ENCODE assay signal across 18 cellular contexts in the genomic region with DNA sequence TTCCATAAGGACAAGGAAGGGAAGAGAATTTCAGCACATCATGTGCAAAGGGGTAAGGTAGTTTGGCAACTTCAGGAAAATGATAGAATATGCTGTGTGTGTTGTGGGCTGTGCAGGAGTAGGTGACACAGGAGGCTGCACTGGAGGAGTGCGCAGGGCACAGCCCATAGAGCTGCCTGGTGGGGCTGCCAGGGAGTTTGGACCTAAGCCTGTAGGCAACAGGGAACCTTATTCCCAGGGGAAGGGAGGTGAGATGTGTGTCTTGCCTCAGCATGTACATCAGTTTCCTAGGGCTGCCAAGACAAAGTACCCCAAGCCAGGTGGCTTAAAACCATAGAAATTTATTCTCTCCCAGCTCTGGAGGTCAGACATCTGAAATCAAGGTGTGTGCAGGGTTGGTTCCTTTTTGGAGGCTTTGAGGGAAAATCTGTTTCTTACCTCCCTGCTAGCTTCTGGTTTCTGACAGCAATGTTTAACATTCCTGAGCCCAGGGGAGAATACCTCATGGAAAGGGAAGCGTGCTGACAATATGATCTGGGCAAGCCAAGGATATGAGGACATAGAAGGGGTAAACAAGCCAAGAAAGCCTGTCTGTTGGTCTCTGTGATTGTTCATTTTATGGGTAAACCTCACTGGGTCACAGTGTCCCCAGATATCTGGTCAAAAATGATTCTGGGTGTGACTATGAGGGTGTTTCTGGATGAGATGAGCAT.
DNase-seq lines count a peak whose midpoint lies in the region; ATAC-seq and TF ChIP-seq lines count a peak whose summit lies in the region.
"Had no signal": no experiment of that assay in that cellular context is flagged by ENCODE, and none has a peak within 500 bp of the region (broad histone marks: within the 10 kb centered on the region; RNA-seq: fewer than 3 reads in every experiment).

No MANE protein-coding gene starts in this region.

- no peaks in the 10 kb centered on the region for H3K9me2 ChIP-seq in hepatocyte (replicated peaks; ENCODE audit: insufficient read depth)

- POLR2A ChIA-PET in MCF 10A (lab: Yijun Ruan, JAX) = no interaction called here

- H3K27me3 Mint-ChIP-seq in MCF 10A (ENCODE audit: insufficient read depth, unreplicated experiment) = no peaks in the 10 kb centered on the region
- H3K27me3 Mint-ChIP-seq in natural killer cell (ENCODE audit: low read depth in 2 of 2) = peaks cover 3 to 13% of the 10 kb centered on the region in 2 donors

- TF ChIP-seq CTCF in mammary epithelial cell (conservative IDR thresholded peaks at IDR 0.05 in 1 of 2, IDR thresholded peaks at IDR 0.05 in 1 of 2; ENCODE audit: extremely low read depth in 1 of 2, insufficient read depth in 1 of 2, low read depth in 1 of 2, low read length in 2 of 2) = no peak
- no peak for TF ChIP-seq CTCF in MCF 10A (IDR thresholded peaks at IDR 0.05; ENCODE audit: unreplicated experiment)
- no peak for TF ChIP-seq CTCF in hepatocyte (IDR thresholded peaks at IDR 0.05; ENCODE audit: poor library complexity)
- TF ChIP-seq CTCF in vagina (IDR thresholded peaks at IDR 0.05) = no peak
- no peak for TF ChIP-seq CTCF in thyroid gland (IDR thresholded peaks at IDR 0.05)
- TF ChIP-seq CTCF in natural killer cell (IDR thresholded peaks at IDR 0.05) = no peak

- peaks cover 11% of the 10 kb centered on the region for H3K4me1 ChIP-seq in mammary epithelial cell (ENCODE audit: insufficient read depth, low read length)
- H3K4me1 ChIP-seq in hepatocyte (ENCODE audit: insufficient read depth) = peaks cover 39% of the 10 kb centered on the region
- H3K4me1 ChIP-seq in vagina = peaks cover 38% of the 10 kb centered on the region
- H3K4me1 ChIP-seq in thyroid gland = no peaks in the 10 kb centered on the region
- H3K4me1 ChIP-seq: A549; BLaER1 treated with 17β-estradiol and CSF1 and Interleukin-3, amounts not matched to agents 10 nM and 100 nM had no signal

- no peaks in the 10 kb centered on the region for H4K20me1 ChIP-seq in mammary epithelial cell (ENCODE audit: insufficient read depth, low read length)
- H4K20me1 ChIP-seq in hepatocyte (ENCODE audit: insufficient read depth, poor library complexity, severe bottlenecking) = no peaks in the 10 kb centered on the region
- H4K20me1 ChIP-seq: BLaER1 treated with 17β-estradiol and CSF1 and Interleukin-3, amounts not matched to agents 10 nM and 100 nM had no signal

- H3K9me3 ChIP-seq in mammary epithelial cell (replicated peaks; ENCODE audit: insufficient read depth, low read length) (no peaks in the 10 kb centered on the region), hepatocyte (ENCODE audit: low read depth) (no peaks in the 10 kb centered on the region), vagina (no peaks in the 10 kb centered on the region), thyroid gland (no peaks in the 10 kb centered on the region)
- H3K9me3 ChIP-seq: A549; BLaER1 treated with 17β-estradiol and CSF1 and Interleukin-3, amounts not matched to agents 10 nM and 100 nM had no signal

- H3K27ac Mint-ChIP-seq in MCF 10A (ENCODE audit: low read depth, unreplicated experiment) = no peak overlapping the region
- H3K27ac Mint-ChIP-seq in natural killer cell = no peak overlapping the region
- H3K27ac Mint-ChIP-seq: CD8-positive, alpha-beta T cell had no signal

- peak overlapping the region; percentile 10 for H2AFZ ChIP-seq in mammary epithelial cell (ENCODE audit: low read depth, low read length)
- H2AFZ ChIP-seq in hepatocyte = no peak overlapping the region
- H2AFZ ChIP-seq: PC-9 had no signal

- H3K4me2 ChIP-seq in mammary epithelial cell (ENCODE audit: insufficient read depth, low read depth, low read length) = no peak overlapping the region
- no peak overlapping the region for H3K4me2 ChIP-seq in hepatocyte
- H3K4me2 ChIP-seq: A549; BLaER1 treated with 17β-estradiol and CSF1 and Interleukin-3, amounts not matched to agents 10 nM and 100 nM; PC-9 had no signal

- DNase-seq in mammary epithelial cell (no peak), MCF 10A (ENCODE audit: unreplicated experiment) (no peak), NCI-H345 (lab: John Stamatoyannopoulos, UW) (peak; percentile 73), hepatocyte (ENCODE audit: low spot score) (no peak), vagina (ENCODE audit: extremely low spot score in 2 of 2) (no peak), thyroid gland (no peak), natural killer cell (no peak)
- DNase-seq: CD8-positive, alpha-beta T cell; Karpas-422; NCI-H1694 treated with DMSO at 0.1 percent for 48 hours; NCI-H524; T-helper 1 cell had no signal

- H3K9ac ChIP-seq in mammary epithelial cell (ENCODE audit: insufficient read depth, low read length) = no peak overlapping the region
- H3K9ac ChIP-seq: BLaER1 treated with 17β-estradiol and CSF1 and Interleukin-3, amounts not matched to agents 10 nM and 100 nM had no signal

- H3K9me3 Mint-ChIP-seq in MCF 10A (ENCODE audit: unreplicated experiment) (peaks cover 22% of the 10 kb centered on the region), natural killer cell (no peaks in the 10 kb centered on the region)
- H3K9me3 Mint-ChIP-seq: CD8-positive, alpha-beta T cell; HFFc6; IgD-negative memory B cell had no signal

- BruUV-seq in mammary epithelial cell (replicated peaks; lab: Mats Ljungman, UMichigan) = no TSS peak
- no TSS peak for BruUV-seq in MCF 10A (replicated peaks; lab: Mats Ljungman, UMichigan)

- in situ Hi-C loops in mammary epithelial cell (cut with MboI; ENCODE audit: low sequenced_read_pairs in 2 of 2) = no loop called here

- ATAC-seq in GM18867 (IDR thresholded peaks at IDR 0.05; ENCODE audit: unreplicated experiment) (no peak), natural killer cell (no peak)
- ATAC-seq: A549; CD8-positive, alpha-beta T cell had no signal

- H3K79me2 ChIP-seq in mammary epithelial cell (ENCODE audit: insufficient read depth, low read length) = no peaks in the 10 kb centered on the region
- no peaks in the 10 kb centered on the region for H3K79me2 ChIP-seq in hepatocyte

- CTCF ChIA-PET in mammary epithelial cell (lab: Charles Lee; ENCODE audit: low non-redundant PET) (no interaction called here), MCF 10A (lab: Yijun Ruan, JAX) (no interaction called here)

- 24% methylated on average over 2 of the region's 2 CpGs for WGBS in mammary epithelial cell (ENCODE audit: low coverage, missing lambda C conversion rate)
- 79% methylated on average over 2 of the region's 2 CpGs for WGBS in hepatocyte (ENCODE audit: low lambda C conversion rate, missing lambda C conversion rate)
- WGBS in thyroid gland, 2 donors = 79% methylated on average over 2 of the region's 2 CpGs

- H3K4me1 Mint-ChIP-seq in MCF 10A (ENCODE audit: insufficient read depth, unreplicated experiment) (no peaks in the 10 kb centered on the region), natural killer cell (no peaks in the 10 kb centered on the region)
- H3K4me1 Mint-ChIP-seq: IgD-negative memory B cell had no signal

- TF ChIP-seq POLR2A in vagina (IDR thresholded peaks at IDR 0.05) (no peak), thyroid gland (IDR thresholded peaks at IDR 0.05) (no peak)

- H3K4me3 ChIP-seq in mammary epithelial cell (replicated peaks in 1 of 3; ENCODE audit: insufficient read depth in 1 of 3, low read depth in 2 of 3, low read length in 3 of 3) = no peak overlapping the region
- no peak overlapping the region for H3K4me3 ChIP-seq in hepatocyte
- H3K4me3 ChIP-seq in vagina = no peak overlapping the region
- H3K4me3 ChIP-seq in thyroid gland (replicated peaks in 1 of 3) = no peak overlapping the region
- H3K4me3 ChIP-seq: A549; BLaER1 treated with 17β-estradiol and CSF1 and Interleukin-3, amounts not matched to agents 10 nM and 100 nM; PC-9 had no signal

- dilution Hi-C loops in mammary epithelial cell (cut with HindIII; ENCODE audit: low sequenced_read_pairs) = no loop called here

- H3K27ac ChIP-seq in mammary epithelial cell (ENCODE audit: insufficient read depth, low read depth, low read length) (no peak overlapping the region), hepatocyte (peak overlapping the region; percentile 87), vagina (peak overlapping the region; percentile 45), thyroid gland (no peak overlapping the region)
- H3K27ac ChIP-seq: A549; BLaER1 treated with 17β-estradiol and CSF1 and Interleukin-3, amounts not matched to agents 10 nM and 100 nM; PC-9 had no signal

- intact Hi-C loops in mammary epithelial cell (cut with micrococcal nuclease) = no loop called here
- intact Hi-C loops in MCF 10A (cut with micrococcal nuclease) = no loop called here
- intact Hi-C loops in vagina (cut with DNase I) = no loop called here
- intact Hi-C loops in thyroid gland (cut with DNase I) = no loop called here
- intact Hi-C loops in natural killer cell (cut with micrococcal nuclease) = no loop called here

- no peaks in the 10 kb centered on the region for H3K36me3 ChIP-seq in mammary epithelial cell (ENCODE audit: insufficient read depth, low read length)
- H3K36me3 ChIP-seq in hepatocyte (replicated peaks; ENCODE audit: insufficient read depth, low read depth) = no peaks in the 10 kb centered on the region
- no peaks in the 10 kb centered on the region for H3K36me3 ChIP-seq in vagina
- H3K36me3 ChIP-seq in thyroid gland = no peaks in the 10 kb centered on the region
- H3K36me3 ChIP-seq: BLaER1 treated with 17β-estradiol and CSF1 and Interleukin-3, amounts not matched to agents 10 nM and 100 nM had no signal

- H3K4me3 Mint-ChIP-seq in MCF 10A (ENCODE audit: unreplicated experiment) (no peak overlapping the region), natural killer cell (no peak overlapping the region)
- H3K4me3 Mint-ChIP-seq: CD8-positive, alpha-beta T cell; IgD-negative memory B cell had no signal

- no peaks in the 10 kb centered on the region for H3K27me3 ChIP-seq in mammary epithelial cell (ENCODE audit: insufficient read depth, low read length)
- no peaks in the 10 kb centered on the region for H3K27me3 ChIP-seq in hepatocyte
- H3K27me3 ChIP-seq in vagina = no peaks in the 10 kb centered on the region
- H3K27me3 ChIP-seq in thyroid gland = no peaks in the 10 kb centered on the region
- H3K27me3 ChIP-seq: BLaER1 treated with 17β-estradiol and CSF1 and Interleukin-3, amounts not matched to agents 10 nM and 100 nM had no signal

- H3K36me3 Mint-ChIP-seq in MCF 10A (ENCODE audit: insufficient read depth, unreplicated experiment) (no peaks in the 10 kb centered on the region), natural killer cell (no peaks in the 10 kb centered on the region)
- H3K36me3 Mint-ChIP-seq: CD8-positive, alpha-beta T cell had no signal

Comparison
In these comparisons a context has a peak if more than half of its experiments do, and no peak if none do; other contexts are left out.
1. H3K27ac ChIP-seq: peak in hepatocyte (single experiment) and vagina (single experiment); none in mammary epithelial cell (single experiment) and thyroid gland (0 of 3).